ENCODE assay signal across 2 cellular contexts in the genomic region with DNA sequence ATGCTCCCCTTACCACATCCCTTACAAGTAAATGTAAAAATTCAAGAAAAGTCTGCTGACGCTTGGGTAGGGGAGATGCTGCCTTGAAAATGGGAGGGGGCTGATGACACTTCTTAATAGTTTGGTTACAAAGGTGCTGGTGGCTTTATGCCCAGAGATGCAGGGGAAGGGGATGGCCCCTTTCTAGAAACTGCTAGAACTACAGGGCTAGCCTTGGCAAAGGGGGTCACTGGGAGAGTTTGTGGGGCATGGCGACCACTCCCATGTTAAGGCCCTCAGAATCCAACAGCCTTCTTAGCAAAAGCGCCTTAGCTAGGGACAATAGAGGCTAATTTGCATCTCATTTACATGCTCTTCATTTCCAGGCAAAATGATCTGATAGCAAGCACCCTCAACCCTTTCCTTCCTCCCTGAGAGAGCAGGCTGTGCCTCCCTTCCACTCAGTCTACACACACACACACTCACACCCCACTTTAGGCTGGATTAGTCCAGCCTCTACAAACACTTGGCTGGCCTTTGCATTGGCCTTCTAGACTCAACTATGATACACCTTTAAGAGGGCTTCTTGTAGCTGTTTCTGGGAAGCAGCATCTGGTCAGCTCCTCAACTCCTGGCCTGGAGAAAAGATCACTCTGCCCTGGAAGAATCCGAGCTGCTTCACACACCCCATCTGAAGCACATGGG.
TF ChIP-seq lines count a peak whose summit lies in the region.

No MANE protein-coding gene starts in this region.

TF ChIP-seq in GM23338, 12 proteins besides CTCF, POLR2A, EP300 and RAD21 (continued from another document and continues in another):
- TF ChIP-seq, protein P1, sequence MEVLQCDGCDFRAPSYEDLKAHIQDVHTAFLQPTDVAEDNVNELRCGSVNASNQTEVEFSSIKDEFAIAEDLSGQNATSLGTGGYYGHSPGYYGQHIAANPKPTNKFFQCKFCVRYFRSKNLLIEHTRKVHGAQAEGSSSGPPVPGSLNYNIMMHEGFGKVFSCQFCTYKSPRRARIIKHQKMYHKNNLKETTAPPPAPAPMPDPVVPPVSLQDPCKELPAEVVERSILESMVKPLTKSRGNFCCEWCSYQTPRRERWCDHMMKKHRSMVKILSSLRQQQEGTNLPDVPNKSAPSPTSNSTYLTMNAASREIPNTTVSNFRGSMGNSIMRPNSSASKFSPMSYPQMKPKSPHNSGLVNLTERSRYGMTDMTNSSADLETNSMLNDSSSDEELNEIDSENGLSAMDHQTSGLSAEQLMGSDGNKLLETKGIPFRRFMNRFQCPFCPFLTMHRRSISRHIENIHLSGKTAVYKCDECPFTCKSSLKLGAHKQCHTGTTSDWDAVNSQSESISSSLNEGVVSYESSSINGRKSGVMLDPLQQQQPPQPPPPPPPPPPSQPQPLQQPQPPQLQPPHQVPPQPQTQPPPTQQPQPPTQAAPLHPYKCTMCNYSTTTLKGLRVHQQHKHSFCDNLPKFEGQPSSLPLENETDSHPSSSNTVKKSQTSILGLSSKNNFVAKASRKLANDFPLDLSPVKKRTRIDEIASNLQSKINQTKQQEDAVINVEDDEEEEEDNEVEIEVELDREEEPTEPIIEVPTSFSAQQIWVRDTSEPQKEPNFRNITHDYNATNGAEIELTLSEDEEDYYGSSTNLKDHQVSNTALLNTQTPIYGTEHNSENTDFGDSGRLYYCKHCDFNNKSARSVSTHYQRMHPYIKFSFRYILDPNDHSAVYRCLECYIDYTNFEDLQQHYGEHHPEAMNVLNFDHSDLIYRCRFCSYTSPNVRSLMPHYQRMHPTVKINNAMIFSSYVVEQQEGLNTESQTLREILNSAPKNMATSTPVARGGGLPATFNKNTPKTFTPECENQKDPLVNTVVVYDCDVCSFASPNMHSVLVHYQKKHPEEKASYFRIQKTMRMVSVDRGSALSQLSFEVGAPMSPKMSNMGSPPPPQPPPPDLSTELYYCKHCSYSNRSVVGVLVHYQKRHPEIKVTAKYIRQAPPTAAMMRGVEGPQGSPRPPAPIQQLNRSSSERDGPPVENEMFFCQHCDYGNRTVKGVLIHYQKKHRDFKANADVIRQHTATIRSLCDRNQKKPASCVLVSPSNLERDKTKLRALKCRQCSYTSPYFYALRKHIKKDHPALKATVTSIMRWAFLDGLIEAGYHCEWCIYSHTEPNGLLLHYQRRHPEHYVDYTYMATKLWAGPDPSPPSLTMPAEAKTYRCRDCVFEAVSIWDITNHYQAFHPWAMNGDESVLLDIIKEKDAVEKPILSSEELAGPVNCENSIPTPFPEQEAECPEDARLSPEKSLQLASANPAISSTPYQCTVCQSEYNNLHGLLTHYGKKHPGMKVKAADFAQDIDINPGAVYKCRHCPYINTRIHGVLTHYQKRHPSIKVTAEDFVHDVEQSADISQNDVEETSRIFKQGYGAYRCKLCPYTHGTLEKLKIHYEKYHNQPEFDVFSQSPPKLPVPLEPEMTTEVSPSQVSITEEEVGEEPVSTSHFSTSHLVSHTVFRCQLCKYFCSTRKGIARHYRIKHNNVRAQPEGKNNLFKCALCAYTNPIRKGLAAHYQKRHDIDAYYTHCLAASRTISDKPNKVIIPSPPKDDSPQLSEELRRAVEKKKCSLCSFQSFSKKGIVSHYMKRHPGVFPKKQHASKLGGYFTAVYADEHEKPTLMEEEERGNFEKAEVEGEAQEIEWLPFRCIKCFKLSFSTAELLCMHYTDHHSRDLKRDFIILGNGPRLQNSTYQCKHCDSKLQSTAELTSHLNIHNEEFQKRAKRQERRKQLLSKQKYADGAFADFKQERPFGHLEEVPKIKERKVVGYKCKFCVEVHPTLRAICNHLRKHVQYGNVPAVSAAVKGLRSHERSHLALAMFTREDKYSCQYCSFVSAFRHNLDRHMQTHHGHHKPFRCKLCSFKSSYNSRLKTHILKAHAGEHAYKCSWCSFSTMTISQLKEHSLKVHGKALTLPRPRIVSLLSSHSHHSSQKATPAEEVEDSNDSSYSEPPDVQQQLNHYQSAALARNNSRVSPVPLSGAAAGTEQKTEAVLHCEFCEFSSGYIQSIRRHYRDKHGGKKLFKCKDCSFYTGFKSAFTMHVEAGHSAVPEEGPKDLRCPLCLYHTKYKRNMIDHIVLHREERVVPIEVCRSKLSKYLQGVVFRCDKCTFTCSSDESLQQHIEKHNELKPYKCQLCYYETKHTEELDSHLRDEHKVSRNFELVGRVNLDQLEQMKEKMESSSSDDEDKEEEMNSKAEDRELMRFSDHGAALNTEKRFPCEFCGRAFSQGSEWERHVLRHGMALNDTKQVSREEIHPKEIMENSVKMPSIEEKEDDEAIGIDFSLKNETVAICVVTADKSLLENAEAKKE (CRISPR knock-in tag; IDR thresholded peaks at IDR 0.05), result no peak
- TF ChIP-seq STAT1 (IDR thresholded peaks at IDR 0.05; ENCODE audit: unreplicated experiment) (no peak), EZH2phosphoT487 (IDR thresholded peaks at IDR 0.05; ENCODE audit: unreplicated experiment) (no peak), CREB1 (CRISPR knock-in tag; IDR thresholded peaks at IDR 0.05; ENCODE audit: low read depth) (no peak), JUNB (IDR thresholded peaks at IDR 0.05; ENCODE audit: unreplicated experiment) (no peak), EZH2 (IDR thresholded peaks at IDR 0.05; ENCODE audit: low read depth, unreplicated experiment) (no peak)
- TF ChIP-seq, protein P2, sequence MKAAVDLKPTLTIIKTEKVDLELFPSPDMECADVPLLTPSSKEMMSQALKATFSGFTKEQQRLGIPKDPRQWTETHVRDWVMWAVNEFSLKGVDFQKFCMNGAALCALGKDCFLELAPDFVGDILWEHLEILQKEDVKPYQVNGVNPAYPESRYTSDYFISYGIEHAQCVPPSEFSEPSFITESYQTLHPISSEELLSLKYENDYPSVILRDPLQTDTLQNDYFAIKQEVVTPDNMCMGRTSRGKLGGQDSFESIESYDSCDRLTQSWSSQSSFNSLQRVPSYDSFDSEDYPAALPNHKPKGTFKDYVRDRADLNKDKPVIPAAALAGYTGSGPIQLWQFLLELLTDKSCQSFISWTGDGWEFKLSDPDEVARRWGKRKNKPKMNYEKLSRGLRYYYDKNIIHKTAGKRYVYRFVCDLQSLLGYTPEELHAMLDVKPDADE (IDR thresholded peaks at IDR 0.05), result no peak
- TF ChIP-seq, protein P3, sequence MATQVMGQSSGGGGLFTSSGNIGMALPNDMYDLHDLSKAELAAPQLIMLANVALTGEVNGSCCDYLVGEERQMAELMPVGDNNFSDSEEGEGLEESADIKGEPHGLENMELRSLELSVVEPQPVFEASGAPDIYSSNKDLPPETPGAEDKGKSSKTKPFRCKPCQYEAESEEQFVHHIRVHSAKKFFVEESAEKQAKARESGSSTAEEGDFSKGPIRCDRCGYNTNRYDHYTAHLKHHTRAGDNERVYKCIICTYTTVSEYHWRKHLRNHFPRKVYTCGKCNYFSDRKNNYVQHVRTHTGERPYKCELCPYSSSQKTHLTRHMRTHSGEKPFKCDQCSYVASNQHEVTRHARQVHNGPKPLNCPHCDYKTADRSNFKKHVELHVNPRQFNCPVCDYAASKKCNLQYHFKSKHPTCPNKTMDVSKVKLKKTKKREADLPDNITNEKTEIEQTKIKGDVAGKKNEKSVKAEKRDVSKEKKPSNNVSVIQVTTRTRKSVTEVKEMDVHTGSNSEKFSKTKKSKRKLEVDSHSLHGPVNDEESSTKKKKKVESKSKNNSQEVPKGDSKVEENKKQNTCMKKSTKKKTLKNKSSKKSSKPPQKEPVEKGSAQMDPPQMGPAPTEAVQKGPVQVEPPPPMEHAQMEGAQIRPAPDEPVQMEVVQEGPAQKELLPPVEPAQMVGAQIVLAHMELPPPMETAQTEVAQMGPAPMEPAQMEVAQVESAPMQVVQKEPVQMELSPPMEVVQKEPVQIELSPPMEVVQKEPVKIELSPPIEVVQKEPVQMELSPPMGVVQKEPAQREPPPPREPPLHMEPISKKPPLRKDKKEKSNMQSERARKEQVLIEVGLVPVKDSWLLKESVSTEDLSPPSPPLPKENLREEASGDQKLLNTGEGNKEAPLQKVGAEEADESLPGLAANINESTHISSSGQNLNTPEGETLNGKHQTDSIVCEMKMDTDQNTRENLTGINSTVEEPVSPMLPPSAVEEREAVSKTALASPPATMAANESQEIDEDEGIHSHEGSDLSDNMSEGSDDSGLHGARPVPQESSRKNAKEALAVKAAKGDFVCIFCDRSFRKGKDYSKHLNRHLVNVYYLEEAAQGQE (IDR thresholded peaks at IDR 0.05; ENCODE audit: unreplicated experiment), result no peak

TF ChIP-seq in WTC11, 78 proteins besides CTCF, POLR2A, EP300 and RAD21 (continued from another document):
- TF ChIP-seq, protein P4, sequence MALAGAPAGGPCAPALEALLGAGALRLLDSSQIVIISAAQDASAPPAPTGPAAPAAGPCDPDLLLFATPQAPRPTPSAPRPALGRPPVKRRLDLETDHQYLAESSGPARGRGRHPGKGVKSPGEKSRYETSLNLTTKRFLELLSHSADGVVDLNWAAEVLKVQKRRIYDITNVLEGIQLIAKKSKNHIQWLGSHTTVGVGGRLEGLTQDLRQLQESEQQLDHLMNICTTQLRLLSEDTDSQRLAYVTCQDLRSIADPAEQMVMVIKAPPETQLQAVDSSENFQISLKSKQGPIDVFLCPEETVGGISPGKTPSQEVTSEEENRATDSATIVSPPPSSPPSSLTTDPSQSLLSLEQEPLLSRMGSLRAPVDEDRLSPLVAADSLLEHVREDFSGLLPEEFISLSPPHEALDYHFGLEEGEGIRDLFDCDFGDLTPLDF (CRISPR knock-in tag; IDR thresholded peaks at IDR 0.05), result no peak
- no peak for TF ChIP-seq JUN (CRISPR knock-in tag; IDR thresholded peaks at IDR 0.05)
- TF ChIP-seq, protein P5, sequence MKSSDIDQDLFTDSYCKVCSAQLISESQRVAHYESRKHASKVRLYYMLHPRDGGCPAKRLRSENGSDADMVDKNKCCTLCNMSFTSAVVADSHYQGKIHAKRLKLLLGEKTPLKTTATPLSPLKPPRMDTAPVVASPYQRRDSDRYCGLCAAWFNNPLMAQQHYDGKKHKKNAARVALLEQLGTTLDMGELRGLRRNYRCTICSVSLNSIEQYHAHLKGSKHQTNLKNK (CRISPR knock-in tag; IDR thresholded peaks at IDR 0.05), result no peak
- TF ChIP-seq SMAD4 (CRISPR knock-in tag; IDR thresholded peaks at IDR 0.05), result no peak
TF ChIP-seq in WTC11: peak in this region for 0.
